Comparison of ENCODE assay signal across 8 cellular contexts in genomic region chr1:27365372-27366112, GRCh38. TPM values are rescaled to one million over a fixed set of nuclear protein-coding genes. Genes with fewer than 3 reads are reported as not detected.
DNase-seq lines count a peak whose midpoint lies in the region; ATAC-seq and TF ChIP-seq lines count a peak whose summit lies in the region.

No MANE protein-coding gene starts in this region.

- intact Hi-C loops in A673 (cut with micrococcal nuclease; ENCODE audit: unreplicated experiment) (no loop called here), stomach (cut with DNase I; ENCODE audit: low total_unique reads) (no loop called here)

- H3K4me1 ChIP-seq in A673 (ENCODE audit: insufficient read depth, low read length, poor library complexity, severe bottlenecking) (peaks cover 10% of the 10 kb centered on the region), RWPE2 (ENCODE audit: insufficient read depth, poor library complexity, severe bottlenecking) (peaks cover 6% of the 10 kb centered on the region), stomach (peaks cover 31 to 60% (median 39%) of the 10 kb centered on the region in 4 donors)

- no peaks in the 10 kb centered on the region for H3K79me2 ChIP-seq in neural cell (replicated peaks; ENCODE audit: insufficient read depth, low read length)

- H3K27me3 ChIP-seq in A673 (replicated peaks; ENCODE audit: insufficient read depth, low read depth, low read length, poor library complexity) (no peaks in the 10 kb centered on the region), RWPE2 (ENCODE audit: insufficient read depth, poor library complexity, severe bottlenecking) (no peaks in the 10 kb centered on the region), neural cell (ENCODE audit: insufficient read depth, low read depth, low read length) (peaks cover 14% of the 10 kb centered on the region), stomach (no peaks in the 10 kb centered on the region)

- peak overlapping the region; percentile 36 for H3K9ac ChIP-seq in neural cell (ENCODE audit: low read length)

- no peaks in the 10 kb centered on the region for H4K20me1 ChIP-seq in neural cell (ENCODE audit: insufficient read depth)

- POLR2A ChIA-PET in A673 (lab: Charles Lee; ENCODE audit: low non-redundant PET), result no interaction called here

- H3F3A ChIP-seq in neural cell (ENCODE audit: insufficient read depth, low read length, poor library complexity, severe bottlenecking), result no peaks in the 10 kb centered on the region

- H3K4me2 ChIP-seq in neural cell (ENCODE audit: low read length), result peak overlapping the region; percentile 55

- DNase-seq in A673 (ENCODE audit: low spot score), result peak; percentile 87
- DNase-seq in LHCN-M2 (ENCODE audit: low read depth), result peak; percentile 87
- peak; percentile 90 for DNase-seq in RWPE2 (ENCODE audit: low spot score)
- DNase-seq in activated gamma-delta T cell (lab: John Stamatoyannopoulos, UW), result peak; percentile 54
- DNase-seq in fibroblast of villous mesenchyme (ENCODE audit: low read depth), result peak; percentile 91
- DNase-seq in stomach, result peak; percentile 89

- ATAC-seq in GM19023 (IDR thresholded peaks at IDR 0.05; ENCODE audit: unreplicated experiment) (peak; percentile 39), RWPE2 (ENCODE audit: low read depth) (peak; percentile 73)

- TF ChIP-seq POLR2A in stomach (IDR thresholded peaks at IDR 0.05), result no peak

- 2 to 5% (median 3%) methylated on average over 38 to 40 of the region's 40 CpGs for WGBS in stomach, 5 donors

- TF ChIP-seq CTCF in A673 (conservative IDR thresholded peaks at IDR 0.05; ENCODE audit: low read depth, low read length), result no peak
- no peak for TF ChIP-seq CTCF in RWPE2 (IDR thresholded peaks at IDR 0.05; ENCODE audit: poor library complexity, severe bottlenecking)
- no peak for TF ChIP-seq CTCF in fibroblast of villous mesenchyme (IDR thresholded peaks at IDR 0.05; ENCODE audit: insufficient read depth, low read depth, low read length)
- no peak for TF ChIP-seq CTCF in neural cell (IDR thresholded peaks at IDR 0.05; ENCODE audit: poor library complexity, severe bottlenecking)
- TF ChIP-seq CTCF in stomach (IDR thresholded peaks at IDR 0.05), result no peak

- H3K36me3 ChIP-seq in A673 (ENCODE audit: insufficient read depth, low read length, poor library complexity, severe bottlenecking) (no peaks in the 10 kb centered on the region), RWPE2 (ENCODE audit: low read depth) (peaks cover 24% of the 10 kb centered on the region), neural cell (ENCODE audit: insufficient read depth, low read length) (no peaks in the 10 kb centered on the region), stomach (peaks cover 21 to 42% (median 38%) of the 10 kb centered on the region in 4 donors)

- H3K9me2 ChIP-seq in neural cell (ENCODE audit: insufficient read depth, low read length), result no peaks in the 10 kb centered on the region

- no peak for TF ChIP-seq EP300 in neural cell (conservative IDR thresholded peaks at IDR 0.05; ENCODE audit: poor library complexity, severe bottlenecking)
- TF ChIP-seq EP300 in stomach (IDR thresholded peaks at IDR 0.05), result no peak

- TF ChIP-seq RAD21 in neural cell (conservative IDR thresholded peaks at IDR 0.05), result no peak

- peak overlapping the region; percentile 59 for H3K4me3 ChIP-seq in A673 (ENCODE audit: low read depth, low read length, poor library complexity, severe bottlenecking)
- H3K4me3 ChIP-seq in RWPE2 (ENCODE audit: severe bottlenecking), result peak overlapping the region; percentile 82
- H3K4me3 ChIP-seq in fibroblast of villous mesenchyme (ENCODE audit: low read depth, low read length), result peak overlapping the region; percentile 83
- H3K4me3 ChIP-seq in neural cell (ENCODE audit: low read length), result peak overlapping the region; percentile 64
- peak overlapping the region; percentile 56 to 81 (median 76) for H3K4me3 ChIP-seq in stomach

- H3K9me3 ChIP-seq in A673 (ENCODE audit: low read depth, low read length, poor library complexity, severe bottlenecking) (no peaks in the 10 kb centered on the region), RWPE2 (ENCODE audit: severe bottlenecking) (no peaks in the 10 kb centered on the region), neural cell (ENCODE audit: low read length) (no peaks in the 10 kb centered on the region), stomach (no peaks in the 10 kb centered on the region)

- peak overlapping the region; percentile 8 for H3K27ac ChIP-seq in A673 (ENCODE audit: low read depth, low read length, poor library complexity, severe bottlenecking)
- peak overlapping the region; percentile 91 for H3K27ac ChIP-seq in RWPE2 (ENCODE audit: poor library complexity, severe bottlenecking)
- H3K27ac ChIP-seq in neural cell (ENCODE audit: low read length), result no peak overlapping the region
- peak overlapping the region; percentile 87 to 98 (median 96) for H3K27ac ChIP-seq in stomach

- no TSS peak for BruUV-seq in A673 (replicated peaks; lab: Mats Ljungman, UMichigan)

- no peak overlapping the region for H2AFZ ChIP-seq in neural cell (ENCODE audit: low read depth, low read length)

- CTCF ChIA-PET in A673 (lab: Charles Lee), result interaction anchor here (0.5 to 1.7 kb wide), 8 partner anchors 8 to 304 kb away, joined by 3 to 11 read pairs (median 4); no protein-coding TSS in a partner anchor

TF ChIP-seq in neural cell, 6 proteins besides CTCF, POLR2A, EP300 and RAD21:
- TF ChIP-seq SMC3 (conservative IDR thresholded peaks at IDR 0.05; ENCODE audit: poor library complexity) (no peak), TAF1 (IDR thresholded peaks at IDR 0.05; ENCODE audit: low read depth) (no peak), POLR2AphosphoS5 (IDR thresholded peaks at IDR 0.05) (no peak), MXI1 (conservative IDR thresholded peaks at IDR 0.05; ENCODE audit: poor library complexity, severe bottlenecking) (no peak), EZH2 (IDR thresholded peaks at IDR 0.05; ENCODE audit: borderline replicate concordance, insufficient read depth, low read length, poor library complexity, severe bottlenecking) (no peak)
- TF ChIP-seq, protein P1, sequence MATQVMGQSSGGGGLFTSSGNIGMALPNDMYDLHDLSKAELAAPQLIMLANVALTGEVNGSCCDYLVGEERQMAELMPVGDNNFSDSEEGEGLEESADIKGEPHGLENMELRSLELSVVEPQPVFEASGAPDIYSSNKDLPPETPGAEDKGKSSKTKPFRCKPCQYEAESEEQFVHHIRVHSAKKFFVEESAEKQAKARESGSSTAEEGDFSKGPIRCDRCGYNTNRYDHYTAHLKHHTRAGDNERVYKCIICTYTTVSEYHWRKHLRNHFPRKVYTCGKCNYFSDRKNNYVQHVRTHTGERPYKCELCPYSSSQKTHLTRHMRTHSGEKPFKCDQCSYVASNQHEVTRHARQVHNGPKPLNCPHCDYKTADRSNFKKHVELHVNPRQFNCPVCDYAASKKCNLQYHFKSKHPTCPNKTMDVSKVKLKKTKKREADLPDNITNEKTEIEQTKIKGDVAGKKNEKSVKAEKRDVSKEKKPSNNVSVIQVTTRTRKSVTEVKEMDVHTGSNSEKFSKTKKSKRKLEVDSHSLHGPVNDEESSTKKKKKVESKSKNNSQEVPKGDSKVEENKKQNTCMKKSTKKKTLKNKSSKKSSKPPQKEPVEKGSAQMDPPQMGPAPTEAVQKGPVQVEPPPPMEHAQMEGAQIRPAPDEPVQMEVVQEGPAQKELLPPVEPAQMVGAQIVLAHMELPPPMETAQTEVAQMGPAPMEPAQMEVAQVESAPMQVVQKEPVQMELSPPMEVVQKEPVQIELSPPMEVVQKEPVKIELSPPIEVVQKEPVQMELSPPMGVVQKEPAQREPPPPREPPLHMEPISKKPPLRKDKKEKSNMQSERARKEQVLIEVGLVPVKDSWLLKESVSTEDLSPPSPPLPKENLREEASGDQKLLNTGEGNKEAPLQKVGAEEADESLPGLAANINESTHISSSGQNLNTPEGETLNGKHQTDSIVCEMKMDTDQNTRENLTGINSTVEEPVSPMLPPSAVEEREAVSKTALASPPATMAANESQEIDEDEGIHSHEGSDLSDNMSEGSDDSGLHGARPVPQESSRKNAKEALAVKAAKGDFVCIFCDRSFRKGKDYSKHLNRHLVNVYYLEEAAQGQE (IDR thresholded peaks at IDR 0.05; ENCODE audit: borderline replicate concordance), result no peak

RNA-seq across cellular contexts. Expression of gene MAP3K6, which starts 1.2 kb away (rescaled TPM):
- total RNA-seq in A673 (2021) (2.4 and 2.9 TPM in 2 replicates), LHCN-M2 (2014; rRNA removed) (36.9 and 37.0 TPM in 2 replicates), fibroblast of villous mesenchyme (24.2 and 25.9 TPM in 2 replicates), stomach (10 to 100 TPM; 11.6 to 38.5 (median 25.8) TPM)
- polyA plus RNA-seq in LHCN-M2 (2012), result 43.6 TPM
- polyA plus RNA-seq in neural cell (1.6 and 4.4 TPM in 2 replicates), stomach (100 to 1,000 TPM in 1 of 3 donors, 10 to 100 TPM in 2; 43.4 to 110 (median 48.0) TPM)
- 1.2 and 1.6 TPM in 2 replicates for polyA minus RNA-seq in neural cell

RNA-seq across cellular contexts. Expression of gene FCN3, which starts 9.1 kb away (rescaled TPM):
- not detected in 2 replicates for total RNA-seq in A673 (2021)
- total RNA-seq in LHCN-M2 (2014; rRNA removed), result not detected in 2 replicates
- polyA plus RNA-seq in LHCN-M2 (2012), result 0.18 TPM
- total RNA-seq in fibroblast of villous mesenchyme, result not detected in 2 replicates
- not detected in 2 replicates for polyA plus RNA-seq in neural cell
- polyA minus RNA-seq in neural cell, result not detected in 2 replicates
- 10 to 100 TPM in 1 of 5 donors, 1 to 10 TPM in 1, under 1 TPM in 1, not detected in 2; 0.55 to 15.2 (median 2.8) TPM for total RNA-seq in stomach
- polyA plus RNA-seq in stomach, result 10 to 100 TPM in 1 of 3 donors, 1 to 10 TPM in 2; 4.1 to 10.8 (median 5.0) TPM

RNA-seq across cellular contexts. Expression of gene CD164L2, which starts 17.6 kb away (rescaled TPM):
- not detected in 2 replicates for total RNA-seq in A673 (2021)
- not detected in 2 replicates for total RNA-seq in LHCN-M2 (2014; rRNA removed)
- not detected for polyA plus RNA-seq in LHCN-M2 (2012)
- not detected in 2 replicates for total RNA-seq in fibroblast of villous mesenchyme
- polyA plus RNA-seq in neural cell, result not detected in 2 replicates
- polyA minus RNA-seq in neural cell, result not detected in 2 replicates
- total RNA-seq in stomach, result not detected
- polyA plus RNA-seq in stomach, result 1 to 10 TPM in 2 of 3 donors, not detected in 1; 1.5 to 8.7 TPM

RNA-seq across cellular contexts. Expression of gene SYTL1, which starts 23.7 kb away (rescaled TPM):
- 2.1 and 3.6 TPM in 2 replicates for total RNA-seq in A673 (2021)
- 0.63 TPM in 1 of 2 replicates, not detected in the other for total RNA-seq in LHCN-M2 (2014; rRNA removed)
- 0.17 TPM for polyA plus RNA-seq in LHCN-M2 (2012)
- under 0.01 and 0.32 TPM in 2 replicates for total RNA-seq in fibroblast of villous mesenchyme
- not detected in 2 replicates for polyA plus RNA-seq in neural cell
- 0.46 TPM in 1 of 2 replicates, not detected in the other for polyA minus RNA-seq in neural cell
- total RNA-seq in stomach, result 10 to 100 TPM; 15.6 to 65.1 (median 23.2) TPM
- polyA plus RNA-seq in stomach, result 100 to 1,000 TPM in 2 of 3 donors, 10 to 100 TPM in 1; 78.5 to 222 (median 137) TPM

RNA-seq across cellular contexts. Expression of gene GPR3, which starts 26.9 kb away (rescaled TPM):
- total RNA-seq in A673 (2021) (3.1 and 4.9 TPM in 2 replicates), LHCN-M2 (2014; rRNA removed) (8.1 and 8.7 TPM in 2 replicates), fibroblast of villous mesenchyme (0.64 and 0.86 TPM in 2 replicates), stomach (under 1 TPM in 2 of 5 donors, not detected in 3; 0.18 to 0.43 TPM)
- polyA plus RNA-seq in LHCN-M2 (2012), result 2.3 TPM
- polyA plus RNA-seq in neural cell (0.12 and 0.54 TPM in 2 replicates), stomach (under 1 TPM in 2 of 3 donors, not detected in 1; 0.25 to 0.30 TPM)
- polyA minus RNA-seq in neural cell, result 1.2 and 2.7 TPM in 2 replicates
